1 cellular context compared by ENCODE assay signal in the genomic region with DNA sequence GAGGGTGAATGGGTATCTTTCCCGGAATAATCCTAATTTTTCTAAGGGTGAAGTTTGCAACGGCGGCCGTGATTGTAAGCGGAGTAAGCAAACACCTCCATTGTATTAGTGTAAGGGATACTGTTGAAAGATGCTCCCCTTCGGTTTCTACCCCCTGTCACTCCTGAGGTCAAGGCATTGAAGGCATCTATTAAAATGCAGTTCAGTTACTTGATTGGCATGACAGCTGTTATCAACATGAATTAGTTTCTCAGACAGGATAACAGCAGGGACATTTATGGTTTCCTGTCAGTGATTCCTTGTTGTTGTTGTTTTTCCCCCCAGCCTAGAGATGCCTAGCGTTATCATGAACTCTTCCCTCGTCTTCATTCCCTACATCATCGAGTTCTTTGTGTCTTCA.
TF ChIP-seq lines count a peak whose summit lies in the region.

No MANE protein-coding gene starts in this region.

TF ChIP-seq in GM12878, 131 proteins besides CTCF, POLR2A, EP300 and RAD21:
- TF ChIP-seq, protein P1, sequence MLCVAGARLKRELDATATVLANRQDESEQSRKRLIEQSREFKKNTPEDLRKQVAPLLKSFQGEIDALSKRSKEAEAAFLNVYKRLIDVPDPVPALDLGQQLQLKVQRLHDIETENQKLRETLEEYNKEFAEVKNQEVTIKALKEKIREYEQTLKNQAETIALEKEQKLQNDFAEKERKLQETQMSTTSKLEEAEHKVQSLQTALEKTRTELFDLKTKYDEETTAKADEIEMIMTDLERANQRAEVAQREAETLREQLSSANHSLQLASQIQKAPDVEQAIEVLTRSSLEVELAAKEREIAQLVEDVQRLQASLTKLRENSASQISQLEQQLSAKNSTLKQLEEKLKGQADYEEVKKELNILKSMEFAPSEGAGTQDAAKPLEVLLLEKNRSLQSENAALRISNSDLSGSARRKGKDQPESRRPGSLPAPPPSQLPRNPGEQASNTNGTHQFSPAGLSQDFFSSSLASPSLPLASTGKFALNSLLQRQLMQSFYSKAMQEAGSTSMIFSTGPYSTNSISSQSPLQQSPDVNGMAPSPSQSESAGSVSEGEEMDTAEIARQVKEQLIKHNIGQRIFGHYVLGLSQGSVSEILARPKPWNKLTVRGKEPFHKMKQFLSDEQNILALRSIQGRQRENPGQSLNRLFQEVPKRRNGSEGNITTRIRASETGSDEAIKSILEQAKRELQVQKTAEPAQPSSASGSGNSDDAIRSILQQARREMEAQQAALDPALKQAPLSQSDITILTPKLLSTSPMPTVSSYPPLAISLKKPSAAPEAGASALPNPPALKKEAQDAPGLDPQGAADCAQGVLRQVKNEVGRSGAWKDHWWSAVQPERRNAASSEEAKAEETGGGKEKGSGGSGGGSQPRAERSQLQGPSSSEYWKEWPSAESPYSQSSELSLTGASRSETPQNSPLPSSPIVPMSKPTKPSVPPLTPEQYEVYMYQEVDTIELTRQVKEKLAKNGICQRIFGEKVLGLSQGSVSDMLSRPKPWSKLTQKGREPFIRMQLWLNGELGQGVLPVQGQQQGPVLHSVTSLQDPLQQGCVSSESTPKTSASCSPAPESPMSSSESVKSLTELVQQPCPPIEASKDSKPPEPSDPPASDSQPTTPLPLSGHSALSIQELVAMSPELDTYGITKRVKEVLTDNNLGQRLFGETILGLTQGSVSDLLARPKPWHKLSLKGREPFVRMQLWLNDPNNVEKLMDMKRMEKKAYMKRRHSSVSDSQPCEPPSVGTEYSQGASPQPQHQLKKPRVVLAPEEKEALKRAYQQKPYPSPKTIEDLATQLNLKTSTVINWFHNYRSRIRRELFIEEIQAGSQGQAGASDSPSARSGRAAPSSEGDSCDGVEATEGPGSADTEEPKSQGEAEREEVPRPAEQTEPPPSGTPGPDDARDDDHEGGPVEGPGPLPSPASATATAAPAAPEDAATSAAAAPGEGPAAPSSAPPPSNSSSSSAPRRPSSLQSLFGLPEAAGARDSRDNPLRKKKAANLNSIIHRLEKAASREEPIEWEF (IDR thresholded peaks at IDR 0.05; ENCODE audit: insufficient replicate concordance, low read depth, low read length), result no peak
- TF ChIP-seq BMI1 (IDR thresholded peaks at IDR 0.05; ENCODE audit: borderline replicate concordance), result no peak
- no peak for TF ChIP-seq EZH2 (IDR thresholded peaks at IDR 0.05; ENCODE audit: borderline replicate concordance, control insufficient read depth, low read depth, low read length)
- TF ChIP-seq BACH1 (IDR thresholded peaks at IDR 0.05; ENCODE audit: borderline replicate concordance), result no peak
- TF ChIP-seq, protein P2, sequence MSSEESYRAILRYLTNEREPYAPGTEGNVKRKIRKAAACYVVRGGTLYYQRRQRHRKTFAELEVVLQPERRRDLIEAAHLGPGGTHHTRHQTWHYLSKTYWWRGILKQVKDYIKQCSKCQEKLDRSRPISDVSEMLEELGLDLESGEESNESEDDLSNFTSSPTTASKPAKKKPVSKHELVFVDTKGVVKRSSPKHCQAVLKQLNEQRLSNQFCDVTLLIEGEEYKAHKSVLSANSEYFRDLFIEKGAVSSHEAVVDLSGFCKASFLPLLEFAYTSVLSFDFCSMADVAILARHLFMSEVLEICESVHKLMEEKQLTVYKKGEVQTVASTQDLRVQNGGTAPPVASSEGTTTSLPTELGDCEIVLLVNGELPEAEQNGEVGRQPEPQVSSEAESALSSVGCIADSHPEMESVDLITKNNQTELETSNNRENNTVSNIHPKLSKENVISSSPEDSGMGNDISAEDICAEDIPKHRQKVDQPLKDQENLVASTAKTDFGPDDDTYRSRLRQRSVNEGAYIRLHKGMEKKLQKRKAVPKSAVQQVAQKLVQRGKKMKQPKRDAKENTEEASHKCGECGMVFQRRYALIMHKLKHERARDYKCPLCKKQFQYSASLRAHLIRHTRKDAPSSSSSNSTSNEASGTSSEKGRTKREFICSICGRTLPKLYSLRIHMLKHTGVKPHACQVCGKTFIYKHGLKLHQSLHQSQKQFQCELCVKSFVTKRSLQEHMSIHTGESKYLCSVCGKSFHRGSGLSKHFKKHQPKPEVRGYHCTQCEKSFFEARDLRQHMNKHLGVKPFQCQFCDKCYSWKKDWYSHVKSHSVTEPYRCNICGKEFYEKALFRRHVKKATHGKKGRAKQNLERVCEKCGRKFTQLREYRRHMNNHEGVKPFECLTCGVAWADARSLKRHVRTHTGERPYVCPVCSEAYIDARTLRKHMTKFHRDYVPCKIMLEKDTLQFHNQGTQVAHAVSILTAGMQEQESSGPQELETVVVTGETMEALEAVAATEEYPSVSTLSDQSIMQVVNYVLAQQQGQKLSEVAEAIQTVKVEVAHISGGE (CRISPR knock-in tag; IDR thresholded peaks at IDR 0.05), result no peak
- TF ChIP-seq KLF5 (IDR thresholded peaks at IDR 0.05; ENCODE audit: partially characterized antibody), result no peak
- TF ChIP-seq SIN3A (IDR thresholded peaks at IDR 0.05; ENCODE audit: low read depth, low read length), result no peak
- TF ChIP-seq HDAC2 (IDR thresholded peaks at IDR 0.05), result no peak
